ENCODE assay signal across 2 cellular contexts in genomic region chr17:44329516-44329915, GRCh38. TPM values are rescaled to one million over a fixed set of nuclear protein-coding genes. Genes with fewer than 3 reads are reported as not detected.
"Had no signal": no experiment of that assay in that cellular context is flagged by ENCODE, and none has a peak within 500 bp of the region (broad histone marks: within the 10 kb centered on the region; RNA-seq: fewer than 3 reads in every experiment).

No MANE protein-coding gene starts in this region.

RNA-seq across cellular contexts. Expression of gene RUNDC3A, which starts 21.1 kb away (rescaled TPM):
- total RNA-seq: ascending aorta had no signal

RNA-seq across cellular contexts. Expression of gene ITGA2B, which starts 59.9 kb away (rescaled TPM):
- total RNA-seq: ascending aorta, bronchial epithelial cell had no signal
